Comparison of ENCODE assay signal across 8 cellular contexts in genomic region chr19:45468803-45469131, GRCh38. TPM values are rescaled to one million over a fixed set of nuclear protein-coding genes. Genes with fewer than 3 reads are reported as not detected.
DNase-seq lines count a peak whose midpoint lies in the region; ATAC-seq lines count a peak whose summit lies in the region.

No MANE protein-coding gene starts in this region.

- peaks cover 19% of the 10 kb centered on the region for H3K4me1 ChIP-seq in skeletal muscle satellite cell (ENCODE audit: control insufficient read depth, insufficient read depth, low read length)

- peak overlapping the region; percentile 95 for H3K27ac Mint-ChIP-seq in activated CD8-positive, alpha-beta T cell treated with anti-CD3 and anti-CD28 coated beads, Interleukin-2, amount 10 ng/mL, durations not matched to agents 7 days and 5 days

- H3K4me2 ChIP-seq in skeletal muscle satellite cell (ENCODE audit: low read length) = peak overlapping the region; percentile 98

- no peak for DNase-seq in activated CD8-positive, alpha-beta T cell treated with anti-CD3 and anti-CD28 coated beads, Interleukin-2, amount 10 ng/mL, durations not matched to agents 7 days and 5 days
- no peak for DNase-seq in left cardiac atrium
- no peak for DNase-seq in NCI-H1092 (lab: John Stamatoyannopoulos, UW)
- DNase-seq in medulla oblongata (ENCODE audit: extremely low spot score) = no peak

- H3K9ac ChIP-seq in skeletal muscle satellite cell (ENCODE audit: low read depth, low read length) = peak overlapping the region; percentile 90

- no peaks in the 10 kb centered on the region for H3K27me3 ChIP-seq in skeletal muscle satellite cell (ENCODE audit: control insufficient read depth, insufficient read depth, low read length)

- peak overlapping the region; percentile 87 for H3K4me3 Mint-ChIP-seq in activated CD8-positive, alpha-beta T cell treated with anti-CD3 and anti-CD28 coated beads, Interleukin-2, amount 10 ng/mL, durations not matched to agents 7 days and 5 days

- peak overlapping the region; percentile 90 for H3K4me3 ChIP-seq in skeletal muscle satellite cell (ENCODE audit: low read length)

- no peaks in the 10 kb centered on the region for H3K9me3 ChIP-seq in skeletal muscle satellite cell (replicated peaks; ENCODE audit: low read length)

- CTCF ChIA-PET in activated CD8-positive, alpha-beta T cell treated with anti-CD3 and anti-CD28 coated beads, Interleukin-2, amount 10 ng/mL, durations not matched to agents 7 days and 5 days (lab: Charles Lee) = interaction anchor here (0.7 to 6.3 kb wide), 9 partner anchors 10 to 224 kb away, joined by 3 to 108 read pairs (median 12); partner anchors contain the start of genes QPCTL and SNRPD2

- ATAC-seq in GM19351 (IDR thresholded peaks at IDR 0.05; ENCODE audit: unreplicated experiment) (peak; percentile 19), HG03196 (IDR thresholded peaks at IDR 0.05; ENCODE audit: unreplicated experiment) (peak; percentile 28), left cardiac atrium (peak; percentile 1 to 14), HG03469 (IDR thresholded peaks at IDR 0.05; ENCODE audit: unreplicated experiment) (no peak)
- ATAC-seq in activated CD8-positive, alpha-beta T cell treated with anti-CD3 and anti-CD28 coated beads, Interleukin-2, amount 10 ng/mL, durations not matched to agents 7 days and 5 days = peak; percentile 13

- H3K27me3 Mint-ChIP-seq in activated CD8-positive, alpha-beta T cell treated with anti-CD3 and anti-CD28 coated beads, Interleukin-2, amount 10 ng/mL, durations not matched to agents 7 days and 5 days (ENCODE audit: low read depth) = peaks cover 34% of the 10 kb centered on the region

- H3K4me1 Mint-ChIP-seq in activated CD8-positive, alpha-beta T cell treated with anti-CD3 and anti-CD28 coated beads, Interleukin-2, amount 10 ng/mL, durations not matched to agents 7 days and 5 days (ENCODE audit: low read depth) = peaks cover 38% of the 10 kb centered on the region

- no peaks in the 10 kb centered on the region for H3K36me3 ChIP-seq in skeletal muscle satellite cell (ENCODE audit: insufficient read depth, low read length)

- intact Hi-C loops in left cardiac atrium (cut with DNase I) = no loop called here

- POLR2A ChIA-PET in activated CD8-positive, alpha-beta T cell treated with anti-CD3 and anti-CD28 coated beads, Interleukin-2, amount 10 ng/mL, durations not matched to agents 7 days and 5 days (lab: Charles Lee) = interaction anchor here (0.8 to 2.4 kb wide), 15 partner anchors 10 to 1995 kb away, joined by 3 to 27 read pairs (median 4); partner anchors contain the start of gene QPCTL

- H3K36me3 Mint-ChIP-seq in activated CD8-positive, alpha-beta T cell treated with anti-CD3 and anti-CD28 coated beads, Interleukin-2, amount 10 ng/mL, durations not matched to agents 7 days and 5 days (ENCODE audit: low read depth) = no peaks in the 10 kb centered on the region

- H3K9me3 Mint-ChIP-seq in activated CD8-positive, alpha-beta T cell treated with anti-CD3 and anti-CD28 coated beads, Interleukin-2, amount 10 ng/mL, durations not matched to agents 7 days and 5 days (ENCODE audit: insufficient read depth) = no peaks in the 10 kb centered on the region

RNA-seq across cellular contexts. Expression of gene FOSB, which starts 1.0 kb away (rescaled TPM):
- 100 to 1,000 TPM; 154 to 172 TPM for total RNA-seq in activated CD8-positive, alpha-beta T cell treated with anti-CD3 and anti-CD28 coated beads, Interleukin-2, amount 10 ng/mL, durations not matched to agents 7 days and 5 days
- total RNA-seq in left cardiac atrium = 1 to 10 TPM; 1.5 to 5.5 TPM
- 0.66 and 1.0 TPM in 2 replicates for total RNA-seq in skeletal muscle satellite cell (2012; rRNA removed)

RNA-seq across cellular contexts. Expression of gene RTN2, which starts 28.1 kb away (rescaled TPM):
- total RNA-seq in activated CD8-positive, alpha-beta T cell treated with anti-CD3 and anti-CD28 coated beads, Interleukin-2, amount 10 ng/mL, durations not matched to agents 7 days and 5 days = 1 to 10 TPM; 2.0 to 3.4 TPM
- total RNA-seq in left cardiac atrium = 10 to 100 TPM; 13.0 to 16.3 TPM
- 5.1 and 5.7 TPM in 2 replicates for total RNA-seq in skeletal muscle satellite cell (2012; rRNA removed)

RNA-seq across cellular contexts. Expression of gene PPM1N, which starts 29.5 kb away (rescaled TPM):
- total RNA-seq in activated CD8-positive, alpha-beta T cell treated with anti-CD3 and anti-CD28 coated beads, Interleukin-2, amount 10 ng/mL, durations not matched to agents 7 days and 5 days = 1 to 10 TPM; 1.6 to 3.2 TPM
- 1 to 10 TPM in 1 of 2 donors, under 1 TPM in 1; 0.47 to 1.0 TPM for total RNA-seq in left cardiac atrium
- 1.3 and 1.8 TPM in 2 replicates for total RNA-seq in skeletal muscle satellite cell (2012; rRNA removed)

RNA-seq across cellular contexts. Expression of gene VASP, which starts 38.5 kb away (rescaled TPM):
- 100 to 1,000 TPM; 215 to 222 TPM for total RNA-seq in activated CD8-positive, alpha-beta T cell treated with anti-CD3 and anti-CD28 coated beads, Interleukin-2, amount 10 ng/mL, durations not matched to agents 7 days and 5 days
- 10 to 100 TPM; 48.4 to 91.7 TPM for total RNA-seq in left cardiac atrium
- 81.9 and 97.9 TPM in 2 replicates for total RNA-seq in skeletal muscle satellite cell (2012; rRNA removed)

RNA-seq across cellular contexts. Expression of gene ERCC1, which starts 45.0 kb away (rescaled TPM):
- total RNA-seq in activated CD8-positive, alpha-beta T cell treated with anti-CD3 and anti-CD28 coated beads, Interleukin-2, amount 10 ng/mL, durations not matched to agents 7 days and 5 days = 10 to 100 TPM; 57.5 to 64.8 TPM
- total RNA-seq in left cardiac atrium = 100 to 1,000 TPM; 105 to 140 TPM
- 167 and 201 TPM in 2 replicates for total RNA-seq in skeletal muscle satellite cell (2012; rRNA removed)

Comparison
In these comparisons a context has a peak if more than half of its experiments do, and no peak if none do; other contexts are left out.
1. RNA of gene FOSB, which starts 1.0 kb away (total RNA-seq): 154 to 172 TPM in activated CD8-positive, alpha-beta T cell treated with anti-CD3 and anti-CD28 coated beads, Interleukin-2, amount 10 ng/mL, durations not matched to agents 7 days and 5 days; 1.5 to 5.5 TPM in left cardiac atrium; every median in the first group is over 10 times any median in the second.